In the genomic region with DNA sequence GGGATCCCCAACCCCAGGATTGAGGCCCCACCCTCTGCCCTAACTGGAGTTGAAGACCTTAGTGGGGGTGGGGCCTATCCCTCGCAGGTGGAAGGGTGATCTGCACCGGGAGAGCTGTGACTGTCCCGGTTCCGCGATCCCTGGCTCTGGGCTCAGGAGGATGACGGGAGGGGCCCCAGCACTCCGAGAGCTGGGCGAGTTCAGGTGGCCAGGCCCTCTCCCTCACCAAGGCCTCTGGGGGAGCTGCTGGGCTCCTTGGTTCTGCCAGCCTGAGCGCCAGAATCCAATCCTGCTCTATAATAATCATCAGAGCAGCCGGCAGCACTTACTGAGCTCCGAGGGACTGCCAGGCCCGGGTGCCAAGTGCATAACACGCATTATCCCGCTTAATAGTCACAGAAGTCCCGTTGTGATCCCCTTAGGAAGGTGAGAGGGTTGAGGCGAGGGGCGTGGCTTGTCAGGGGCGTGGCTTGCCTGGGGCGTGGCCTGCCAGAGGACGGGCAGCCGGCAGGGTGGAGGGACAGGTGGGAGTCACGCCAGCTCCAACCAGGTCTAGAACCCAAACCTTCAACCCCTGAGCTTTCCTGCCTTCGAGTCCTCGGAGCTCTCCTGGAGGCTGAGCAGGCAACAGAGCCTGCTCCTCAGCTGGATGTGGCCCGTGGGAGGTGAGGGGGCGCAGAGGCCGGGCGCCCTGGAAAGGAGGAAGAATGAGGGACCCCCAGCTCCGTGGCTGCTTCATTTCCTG, we compare ENCODE assay signal across 1 cellular context.
TF ChIP-seq lines count a peak whose summit lies in the region.

No MANE protein-coding gene starts in this region.

TF ChIP-seq in K562, 482 proteins besides CTCF, POLR2A, EP300 and RAD21 (continued from another document):
- TF ChIP-seq, protein P1, sequence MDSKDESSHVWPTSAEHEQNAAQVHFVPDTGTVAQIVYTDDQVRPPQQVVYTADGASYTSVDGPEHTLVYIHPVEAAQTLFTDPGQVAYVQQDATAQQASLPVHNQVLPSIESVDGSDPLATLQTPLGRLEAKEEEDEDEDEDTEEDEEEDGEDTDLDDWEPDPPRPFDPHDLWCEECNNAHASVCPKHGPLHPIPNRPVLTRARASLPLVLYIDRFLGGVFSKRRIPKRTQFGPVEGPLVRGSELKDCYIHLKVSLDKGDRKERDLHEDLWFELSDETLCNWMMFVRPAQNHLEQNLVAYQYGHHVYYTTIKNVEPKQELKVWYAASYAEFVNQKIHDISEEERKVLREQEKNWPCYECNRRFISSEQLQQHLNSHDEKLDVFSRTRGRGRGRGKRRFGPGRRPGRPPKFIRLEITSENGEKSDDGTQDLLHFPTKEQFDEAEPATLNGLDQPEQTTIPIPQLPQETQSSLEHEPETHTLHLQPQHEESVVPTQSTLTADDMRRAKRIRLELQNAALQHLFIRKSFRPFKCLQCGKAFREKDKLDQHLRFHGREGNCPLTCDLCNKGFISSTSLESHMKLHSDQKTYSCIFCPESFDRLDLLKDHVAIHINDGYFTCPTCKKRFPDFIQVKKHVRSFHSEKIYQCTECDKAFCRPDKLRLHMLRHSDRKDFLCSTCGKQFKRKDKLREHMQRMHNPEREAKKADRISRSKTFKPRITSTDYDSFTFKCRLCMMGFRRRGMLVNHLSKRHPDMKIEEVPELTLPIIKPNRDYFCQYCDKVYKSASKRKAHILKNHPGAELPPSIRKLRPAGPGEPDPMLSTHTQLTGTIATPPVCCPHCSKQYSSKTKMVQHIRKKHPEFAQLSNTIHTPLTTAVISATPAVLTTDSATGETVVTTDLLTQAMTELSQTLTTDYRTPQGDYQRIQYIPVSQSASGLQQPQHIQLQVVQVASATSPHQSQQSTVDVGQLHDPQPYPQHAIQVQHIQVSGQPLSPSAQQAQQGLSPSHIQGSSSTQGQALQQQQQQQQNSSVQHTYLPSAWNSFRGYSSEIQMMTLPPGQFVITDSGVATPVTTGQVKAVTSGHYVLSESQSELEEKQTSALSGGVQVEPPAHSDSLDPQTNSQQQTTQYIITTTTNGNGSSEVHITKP (IDR thresholded peaks at IDR 0.05; ENCODE audit: partially characterized antibody), result peak; percentile 44
- TF ChIP-seq, protein P2, sequence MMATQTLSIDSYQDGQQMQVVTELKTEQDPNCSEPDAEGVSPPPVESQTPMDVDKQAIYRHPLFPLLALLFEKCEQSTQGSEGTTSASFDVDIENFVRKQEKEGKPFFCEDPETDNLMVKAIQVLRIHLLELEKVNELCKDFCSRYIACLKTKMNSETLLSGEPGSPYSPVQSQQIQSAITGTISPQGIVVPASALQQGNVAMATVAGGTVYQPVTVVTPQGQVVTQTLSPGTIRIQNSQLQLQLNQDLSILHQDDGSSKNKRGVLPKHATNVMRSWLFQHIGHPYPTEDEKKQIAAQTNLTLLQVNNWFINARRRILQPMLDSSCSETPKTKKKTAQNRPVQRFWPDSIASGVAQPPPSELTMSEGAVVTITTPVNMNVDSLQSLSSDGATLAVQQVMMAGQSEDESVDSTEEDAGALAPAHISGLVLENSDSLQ (IDR thresholded peaks at IDR 0.05), result 0 out of 2 replicates have a peak, but pooled peaks have one; percentile 9
- peak; percentile 2 to 31; a peak in 1 of 4 replicates for TF ChIP-seq NRF1 (conservative IDR thresholded peaks at IDR 0.05 in 1 of 2, IDR thresholded peaks at IDR 0.05 in 1 of 2)
